Comparison of ENCODE assay signal across 18 cellular contexts in the genomic region with DNA sequence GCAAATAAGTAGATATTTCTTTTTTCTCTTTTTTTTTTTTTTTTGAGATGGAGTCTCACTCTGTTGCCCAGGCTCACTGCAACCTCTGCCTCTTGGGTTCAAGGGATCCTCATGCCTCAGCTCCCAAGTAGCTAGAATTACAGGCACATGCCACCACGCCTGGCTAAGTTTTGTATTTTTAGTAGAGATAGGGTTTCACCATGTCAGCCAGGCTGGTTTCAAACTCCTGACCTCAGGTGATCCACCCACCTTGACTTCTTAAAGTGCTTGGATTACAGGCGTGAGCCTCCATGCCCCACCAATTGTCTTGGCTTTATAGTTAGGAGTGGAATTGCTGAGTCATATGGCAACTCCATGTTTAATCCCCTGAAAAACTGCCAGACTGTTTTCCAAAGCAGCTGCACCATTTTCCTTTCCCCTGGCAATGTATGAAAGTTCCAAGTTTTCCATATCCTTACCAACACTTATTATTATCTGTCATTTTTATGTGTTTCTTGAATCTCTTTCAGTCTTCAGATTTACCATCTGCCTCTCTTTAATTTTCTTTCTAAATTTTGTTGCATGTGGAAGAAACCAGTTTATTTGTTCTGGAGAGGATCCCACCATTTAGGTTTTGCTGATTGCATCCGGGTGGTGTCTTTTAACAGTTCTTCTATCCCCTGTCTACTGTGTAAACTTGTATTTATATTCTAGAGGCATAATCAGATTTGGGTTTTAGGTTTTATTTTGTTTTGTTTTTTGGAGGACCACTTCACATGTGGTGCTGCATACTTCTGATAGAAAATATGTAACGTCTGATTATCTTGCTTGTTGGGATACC. TPM values are rescaled to one million over a fixed set of nuclear protein-coding genes. Genes with fewer than 3 reads are reported as not detected.
DNase-seq lines count a peak whose midpoint lies in the region; ATAC-seq, FAIRE-seq and TF ChIP-seq lines count a peak whose summit lies in the region.
"Had no signal": no experiment of that assay in that cellular context is flagged by ENCODE, and none has a peak within 500 bp of the region (broad histone marks: within the 10 kb centered on the region; RNA-seq: fewer than 3 reads in every experiment).

No MANE protein-coding gene starts in this region.

- no TSS peak for BruUV-seq in HepG2 (replicated peaks; lab: Mats Ljungman, UMichigan)

- H3K27me3 ChIP-seq in HepG2 (ENCODE audit: control insufficient read depth in 1 of 2, insufficient read depth in 2 of 2, low read length in 2 of 2), result peaks cover 4 to 24% of the 10 kb centered on the region in 2 experiments; a peak in 4 of 5 replicates
- H3K27me3 ChIP-seq in right lobe of liver, result no peaks in the 10 kb centered on the region
- H3K27me3 ChIP-seq in skeletal muscle tissue (ENCODE audit: control insufficient read depth in 3 of 3, insufficient read depth in 3 of 3, low read length in 3 of 3), result peaks cover 0 to 3% (median 0%) of the 10 kb centered on the region in 3 donors

- no peak for FAIRE-seq in HepG2 (lab: Jason Lieb, UNC)

- no peak for TF ChIP-seq RAD21 in HepG2 (CRISPR knock-in tag; IDR thresholded peaks at IDR 0.05)

- H3K36me3 ChIP-seq in HepG2 (replicated peaks in 1 of 2; ENCODE audit: control insufficient read depth in 1 of 2, insufficient read depth in 2 of 2, low read length in 2 of 2) (no peaks in the 10 kb centered on the region), right lobe of liver (no peaks in the 10 kb centered on the region), skeletal muscle tissue (ENCODE audit: control insufficient read depth in 3 of 3, insufficient read depth in 3 of 3, low read length in 3 of 3) (no peaks in the 10 kb centered on the region)

- WGBS in HepG2 (ENCODE audit: low lambda C conversion rate), result 60% methylated on average over 4 of the region's 4 CpGs
- 90% methylated on average over 4 of the region's 4 CpGs for WGBS in right lobe of liver (ENCODE audit: insufficient coverage, low coverage, low lambda C conversion rate, missing lambda C conversion rate)

- H4K20me1 ChIP-seq in HepG2 (ENCODE audit: insufficient read depth, low read length), result no peaks in the 10 kb centered on the region

- TF ChIP-seq CTCF in HepG2 (CRISPR knock-in tag; IDR thresholded peaks at IDR 0.05), result no peak
- no peak for TF ChIP-seq CTCF in right lobe of liver (IDR thresholded peaks at IDR 0.05)

- H3K9me3 ChIP-seq in HepG2 (ENCODE audit: low read length), result 0 out of 2 replicates have a peak, but pooled peaks cover 5% of the 10 kb centered on the region
- no peaks in the 10 kb centered on the region for H3K9me3 ChIP-seq in right lobe of liver
- H3K9me3 ChIP-seq in skeletal muscle tissue (ENCODE audit: control insufficient read depth in 3 of 3, low read length in 3 of 3), result no peaks in the 10 kb centered on the region

- no peak overlapping the region for H3K4me2 ChIP-seq in HepG2 (ENCODE audit: low read depth, low read length)

- H3K9ac ChIP-seq in HepG2 (ENCODE audit: insufficient read depth, low read depth, low read length), result no peak overlapping the region
- H3K9ac ChIP-seq in skeletal muscle tissue (ENCODE audit: low read depth in 1 of 3, low read length in 3 of 3), result no peak overlapping the region

- H3K79me2 ChIP-seq in HepG2 (ENCODE audit: insufficient read depth, low read length), result no peaks in the 10 kb centered on the region

- H2AFZ ChIP-seq in HepG2 (ENCODE audit: low read length), result no peak overlapping the region

- intact Hi-C loops in HepG2 (cut with micrococcal nuclease; ENCODE audit: unreplicated experiment), result loop anchor here (10.0 kb wide), 1 partner anchor 64 kb away; no protein-coding TSS in a partner anchor
- intact Hi-C loops in right lobe of liver (cut with DNase I), result no loop called here

- ATAC-seq in HepG2 (no peak), right lobe of liver (no peak), HG02885 (IDR thresholded peaks at IDR 0.05; ENCODE audit: poor library complexity, unreplicated experiment) (no peak)
- ATAC-seq: Panc1, Right ventricle myocardium inferior had no signal

- in situ Hi-C loops in HepG2 (cut with HindIII; ENCODE audit: extremely low pct_ligation_motif_present, low pct_unique_long_range_greater_than_20kb), result no loop called here

- H3K4me1 ChIP-seq in HepG2 (ENCODE audit: insufficient read depth, low read length) (peaks cover 70% of the 10 kb centered on the region), right lobe of liver (peaks cover 0 to 37% (median 18%) of the 10 kb centered on the region in 4 donors), skeletal muscle tissue (ENCODE audit: control insufficient read depth in 3 of 3, insufficient read depth in 3 of 3, low read length in 3 of 3) (peaks cover 12 to 37% (median 25%) of the 10 kb centered on the region in 3 donors)

- TF ChIP-seq POLR2A in HepG2 (IDR thresholded peaks at IDR 0.05; ENCODE audit: insufficient read depth in 1 of 2, low read depth in 2 of 2, low read length in 2 of 2), result no peak
- no peak for TF ChIP-seq POLR2A in right lobe of liver (IDR thresholded peaks at IDR 0.05)

- H3K4me3 ChIP-seq in HepG2 (replicated peaks in 1 of 3; ENCODE audit: insufficient read depth in 1 of 3, low read depth in 2 of 3, low read length in 3 of 3), result no peak overlapping the region
- H3K4me3 ChIP-seq in right lobe of liver, result no peak overlapping the region
- no peak overlapping the region for H3K4me3 ChIP-seq in skeletal muscle tissue (ENCODE audit: low read length in 3 of 3)
- H3K4me3 ChIP-seq: SK-N-MC had no signal

- H3K27ac ChIP-seq in HepG2 (ENCODE audit: extremely low read length, insufficient read depth, low read length) (no peak overlapping the region), right lobe of liver (no peak overlapping the region), skeletal muscle tissue (ENCODE audit: low read depth, low read length) (peak overlapping the region; percentile 26)
- H3K27ac ChIP-seq: SK-N-MC had no signal

- POLR2A ChIA-PET in HepG2 (lab: Yijun Ruan, JAX), result no interaction called here

- no peak for TF ChIP-seq EP300 in HepG2 (IDR thresholded peaks at IDR 0.05; ENCODE audit: low read depth in 2 of 2, low read length in 2 of 2)
- no peak for TF ChIP-seq EP300 in HepG2 (CRISPR knock-in tag; IDR thresholded peaks at IDR 0.05; ENCODE audit: borderline replicate concordance)

- CTCF ChIA-PET in HepG2 (lab: Yijun Ruan, JAX; ENCODE audit: low intra/inter-chr PET ratio, low total read pairs), result no interaction called here

- DNase-seq in HepG2 (ENCODE audit: low spot score), result no peak
- DNase-seq in right lobe of liver, result no peak
- DNase-seq in NCI-H82 (lab: John Stamatoyannopoulos, UW), result peak; percentile 71
- peak; percentile 31 for DNase-seq in fibroblast of peridontal ligament (ENCODE audit: extremely low read depth)
- no peak for DNase-seq in iPS-NIHi7 (ENCODE audit: extremely low spot score)
- DNase-seq in mesenteric fat pad (ENCODE audit: low spot score), result no peak
- DNase-seq: COR-L47, DMS53, HCEC 1CT, NCI-H1105, NCI-H1694, NCI-H748 treated with DMSO at 0.1 percent for 48 hours had no signal

RNA-seq across cellular contexts. Expression of a gene that starts 9.9 kb away (rescaled TPM):
- 2.3 and 6.6 TPM in 2 replicates for total RNA-seq in HepG2 (2016; rRNA removed; fragmentation: Illumina TruSeq; extraction: Trizol)
- 1.0 and 1.6 TPM in 2 replicates for total RNA-seq in HepG2 (2016; cell fraction: cytosol; rRNA removed; fragmentation: Illumina TruSeq; extraction: Trizol; ENCODE audit: low read depth)
- 2.2 and 6.6 TPM in 2 replicates for total RNA-seq in HepG2 (2016; cell fraction: insoluble cytoplasmic fraction; rRNA removed; fragmentation: Illumina TruSeq; extraction: Trizol)
- 1.1 and 1.5 TPM in 2 replicates for total RNA-seq in HepG2 (2016; cell fraction: membrane; rRNA removed; fragmentation: Illumina TruSeq; extraction: Trizol)
- 7.5 and 8.8 TPM in 2 replicates for total RNA-seq in HepG2 (2016; cell fraction: nucleus; rRNA removed; fragmentation: Illumina TruSeq; extraction: Trizol)
- polyA plus RNA-seq in HepG2 (2011; rRNA removed), result 17.4 and 18.1 TPM in 2 replicates
- 6.7 and 8.6 TPM in 2 replicates for polyA plus RNA-seq in HepG2 (2011; cell fraction: cytosol; rRNA removed)
- 92.0 and 127 TPM in 2 replicates for polyA plus RNA-seq in HepG2 (2011; cell fraction: nucleus; rRNA removed)
- 8.9 and 16.9 TPM in 2 replicates for polyA plus RNA-seq in HepG2 (2012)
- 0.78 and 0.88 TPM in 2 replicates for polyA plus RNA-seq in HepG2 (2016; cell fraction: cytosol; fragmentation: Illumina TruSeq; extraction: Trizol; ENCODE audit: low read depth)
- 1.7 and 1.9 TPM in 2 replicates for polyA plus RNA-seq in HepG2 (2016; cell fraction: insoluble cytoplasmic fraction; fragmentation: Illumina TruSeq; extraction: Trizol; ENCODE audit: low read depth)
- 1.1 and 1.7 TPM in 2 replicates for polyA plus RNA-seq in HepG2 (2016; cell fraction: membrane; fragmentation: Illumina TruSeq; extraction: Trizol; ENCODE audit: low read depth)
- 17.9 and 18.5 TPM in 2 replicates for polyA plus RNA-seq in HepG2 (2016; cell fraction: nucleus; fragmentation: Illumina TruSeq; extraction: Trizol; ENCODE audit: insufficient read depth, low read depth)
- polyA minus RNA-seq in HepG2 (2011; rRNA and poly(A)+ RNA removed; ENCODE audit: low replicate concordance), result 11.2 and 24.1 TPM in 2 replicates
- 3.3 and 3.6 TPM in 2 replicates for polyA minus RNA-seq in HepG2 (2011; cell fraction: cytosol; rRNA and poly(A)+ RNA removed)
- 30.0 and 30.8 TPM in 2 replicates for polyA minus RNA-seq in HepG2 (2011; cell fraction: nucleus; rRNA and poly(A)+ RNA removed)
- total RNA-seq in right lobe of liver, result 10 to 100 TPM; 19.1 to 82.4 (median 35.9) TPM
- total RNA-seq in skeletal muscle tissue, result 0.52 TPM
- total RNA-seq in mesenteric fat pad, result 0.55 TPM
- polyA plus RNA-seq: CD14-positive monocyte had no signal

RNA-seq across cellular contexts. Expression of a gene that starts 15.9 kb away (rescaled TPM):
- total RNA-seq in HepG2 (2016; rRNA removed; fragmentation: Illumina TruSeq; extraction: Trizol) (35.1 and 63.8 TPM in 2 replicates), right lobe of liver (100 to 1,000 TPM; 226 to 357 (median 263) TPM), skeletal muscle tissue (15.7 TPM), mesenteric fat pad (47.6 TPM)
- total RNA-seq in HepG2 (2016; cell fraction: cytosol; rRNA removed; fragmentation: Illumina TruSeq; extraction: Trizol; ENCODE audit: low read depth), result 12.7 and 15.0 TPM in 2 replicates
- total RNA-seq in HepG2 (2016; cell fraction: insoluble cytoplasmic fraction; rRNA removed; fragmentation: Illumina TruSeq; extraction: Trizol), result 29.8 and 64.2 TPM in 2 replicates
- total RNA-seq in HepG2 (2016; cell fraction: membrane; rRNA removed; fragmentation: Illumina TruSeq; extraction: Trizol), result 28.1 and 29.2 TPM in 2 replicates
- total RNA-seq in HepG2 (2016; cell fraction: nucleus; rRNA removed; fragmentation: Illumina TruSeq; extraction: Trizol), result 66.6 and 67.9 TPM in 2 replicates
- polyA plus RNA-seq in HepG2 (2011; rRNA removed), result 50.6 and 69.7 TPM in 2 replicates
- polyA plus RNA-seq in HepG2 (2011; cell fraction: cytosol; rRNA removed), result 53.6 and 111 TPM in 2 replicates
- 91.0 and 105 TPM in 2 replicates for polyA plus RNA-seq in HepG2 (2011; cell fraction: nucleus; rRNA removed)
- polyA plus RNA-seq in HepG2 (2012), result 35.0 and 38.8 TPM in 2 replicates
- polyA plus RNA-seq in HepG2 (2016; cell fraction: cytosol; fragmentation: Illumina TruSeq; extraction: Trizol; ENCODE audit: low read depth), result 8.2 and 8.4 TPM in 2 replicates
- polyA plus RNA-seq in HepG2 (2016; cell fraction: insoluble cytoplasmic fraction; fragmentation: Illumina TruSeq; extraction: Trizol; ENCODE audit: low read depth), result 34.3 and 41.4 TPM in 2 replicates
- 23.2 and 23.5 TPM in 2 replicates for polyA plus RNA-seq in HepG2 (2016; cell fraction: membrane; fragmentation: Illumina TruSeq; extraction: Trizol; ENCODE audit: low read depth)
- polyA plus RNA-seq in HepG2 (2016; cell fraction: nucleus; fragmentation: Illumina TruSeq; extraction: Trizol; ENCODE audit: insufficient read depth, low read depth), result 90.2 and 93.4 TPM in 2 replicates
- 57.1 and 105 TPM in 2 replicates for polyA minus RNA-seq in HepG2 (2011; rRNA and poly(A)+ RNA removed; ENCODE audit: low replicate concordance)
- 38.1 and 44.7 TPM in 2 replicates for polyA minus RNA-seq in HepG2 (2011; cell fraction: cytosol; rRNA and poly(A)+ RNA removed)
- polyA minus RNA-seq in HepG2 (2011; cell fraction: nucleus; rRNA and poly(A)+ RNA removed), result 58.2 and 81.7 TPM in 2 replicates

RNA-seq across cellular contexts. Expression of a gene that starts 17.0 kb away (rescaled TPM):
- 157 and 174 TPM in 2 replicates for total RNA-seq in HepG2 (2016; rRNA removed; fragmentation: Illumina TruSeq; extraction: Trizol)
- 112 and 125 TPM in 2 replicates for total RNA-seq in HepG2 (2016; cell fraction: cytosol; rRNA removed; fragmentation: Illumina TruSeq; extraction: Trizol; ENCODE audit: low read depth)
- 157 and 172 TPM in 2 replicates for total RNA-seq in HepG2 (2016; cell fraction: insoluble cytoplasmic fraction; rRNA removed; fragmentation: Illumina TruSeq; extraction: Trizol)
- total RNA-seq in HepG2 (2016; cell fraction: membrane; rRNA removed; fragmentation: Illumina TruSeq; extraction: Trizol), result 121 and 136 TPM in 2 replicates
- 52.6 and 58.0 TPM in 2 replicates for total RNA-seq in HepG2 (2016; cell fraction: nucleus; rRNA removed; fragmentation: Illumina TruSeq; extraction: Trizol)
- polyA plus RNA-seq in HepG2 (2011; rRNA removed), result 293 and 323 TPM in 2 replicates
- polyA plus RNA-seq in HepG2 (2011; cell fraction: cytosol; rRNA removed), result 297 and 385 TPM in 2 replicates
- 155 and 174 TPM in 2 replicates for polyA plus RNA-seq in HepG2 (2011; cell fraction: nucleus; rRNA removed)
- polyA plus RNA-seq in HepG2 (2012), result 123 and 148 TPM in 2 replicates
- polyA plus RNA-seq in HepG2 (2016; cell fraction: cytosol; fragmentation: Illumina TruSeq; extraction: Trizol; ENCODE audit: low read depth), result 115 and 148 TPM in 2 replicates
- polyA plus RNA-seq in HepG2 (2016; cell fraction: insoluble cytoplasmic fraction; fragmentation: Illumina TruSeq; extraction: Trizol; ENCODE audit: low read depth), result 172 and 184 TPM in 2 replicates
- polyA plus RNA-seq in HepG2 (2016; cell fraction: membrane; fragmentation: Illumina TruSeq; extraction: Trizol; ENCODE audit: low read depth), result 126 and 141 TPM in 2 replicates
- polyA plus RNA-seq in HepG2 (2016; cell fraction: nucleus; fragmentation: Illumina TruSeq; extraction: Trizol; ENCODE audit: insufficient read depth, low read depth), result 111 and 112 TPM in 2 replicates
- polyA minus RNA-seq in HepG2 (2011; rRNA and poly(A)+ RNA removed; ENCODE audit: low replicate concordance), result 172 and 255 TPM in 2 replicates
- polyA minus RNA-seq in HepG2 (2011; cell fraction: cytosol; rRNA and poly(A)+ RNA removed), result 61.5 and 83.0 TPM in 2 replicates
- 19.1 and 27.6 TPM in 2 replicates for polyA minus RNA-seq in HepG2 (2011; cell fraction: nucleus; rRNA and poly(A)+ RNA removed)
- 100 to 1,000 TPM in 2 of 6 experiments, 10 to 100 TPM in 4; 40.6 to 111 (median 47.4) TPM for total RNA-seq in right lobe of liver
- 95.0 TPM for total RNA-seq in skeletal muscle tissue
- total RNA-seq in mesenteric fat pad, result 63.1 TPM

RNA-seq across cellular contexts. Expression of a gene that starts 25.8 kb away (rescaled TPM):
- total RNA-seq in HepG2 (2016; rRNA removed; fragmentation: Illumina TruSeq; extraction: Trizol) (0.80 and 1.0 TPM in 2 replicates), right lobe of liver (1 to 10 TPM in 3 of 6 experiments, under 1 TPM in 2, not detected in 1; 0.51 to 7.7 (median 3.0) TPM), skeletal muscle tissue (19.3 TPM), mesenteric fat pad (3.4 TPM)
- not detected in 2 replicates for total RNA-seq in HepG2 (2016; cell fraction: cytosol; rRNA removed; fragmentation: Illumina TruSeq; extraction: Trizol; ENCODE audit: low read depth)
- total RNA-seq in HepG2 (2016; cell fraction: insoluble cytoplasmic fraction; rRNA removed; fragmentation: Illumina TruSeq; extraction: Trizol), result 0.49 and 1.3 TPM in 2 replicates
- 0.21 and 0.34 TPM in 2 replicates for total RNA-seq in HepG2 (2016; cell fraction: membrane; rRNA removed; fragmentation: Illumina TruSeq; extraction: Trizol)
- 0.68 and 0.75 TPM in 2 replicates for total RNA-seq in HepG2 (2016; cell fraction: nucleus; rRNA removed; fragmentation: Illumina TruSeq; extraction: Trizol)
- polyA plus RNA-seq in HepG2 (2011; rRNA removed), result 1.1 TPM in 2 replicates
- polyA plus RNA-seq in HepG2 (2011; cell fraction: cytosol; rRNA removed), result 0.95 and 1.5 TPM in 2 replicates
- 2.5 and 3.2 TPM in 2 replicates for polyA plus RNA-seq in HepG2 (2011; cell fraction: nucleus; rRNA removed)
- 0.30 and 0.93 TPM in 2 replicates for polyA plus RNA-seq in HepG2 (2012)
- 0.19 and 0.25 TPM in 2 replicates for polyA plus RNA-seq in HepG2 (2016; cell fraction: cytosol; fragmentation: Illumina TruSeq; extraction: Trizol; ENCODE audit: low read depth)
- polyA plus RNA-seq in HepG2 (2016; cell fraction: insoluble cytoplasmic fraction; fragmentation: Illumina TruSeq; extraction: Trizol; ENCODE audit: low read depth), result 0.72 and 1.1 TPM in 2 replicates
- polyA plus RNA-seq in HepG2 (2016; cell fraction: membrane; fragmentation: Illumina TruSeq; extraction: Trizol; ENCODE audit: low read depth), result 0.26 and 0.29 TPM in 2 replicates
- 1.2 and 1.5 TPM in 2 replicates for polyA plus RNA-seq in HepG2 (2016; cell fraction: nucleus; fragmentation: Illumina TruSeq; extraction: Trizol; ENCODE audit: insufficient read depth, low read depth)
- polyA minus RNA-seq in HepG2 (2011; rRNA and poly(A)+ RNA removed; ENCODE audit: low replicate concordance), result 0.16 and 1.7 TPM in 2 replicates
- 1.1 TPM in 1 of 2 replicates, not detected in the other for polyA minus RNA-seq in HepG2 (2011; cell fraction: cytosol; rRNA and poly(A)+ RNA removed)
- polyA minus RNA-seq in HepG2 (2011; cell fraction: nucleus; rRNA and poly(A)+ RNA removed), result 0.37 and 0.90 TPM in 2 replicates

RNA-seq across cellular contexts. Expression of a gene that starts 32.5 kb away (rescaled TPM):
- total RNA-seq in HepG2 (2016; rRNA removed; fragmentation: Illumina TruSeq; extraction: Trizol), result 3.2 and 3.9 TPM in 2 replicates
- 0.30 and 0.53 TPM in 2 replicates for total RNA-seq in HepG2 (2016; cell fraction: cytosol; rRNA removed; fragmentation: Illumina TruSeq; extraction: Trizol; ENCODE audit: low read depth)
- 1.7 and 4.2 TPM in 2 replicates for total RNA-seq in HepG2 (2016; cell fraction: insoluble cytoplasmic fraction; rRNA removed; fragmentation: Illumina TruSeq; extraction: Trizol)
- 0.96 and 1.3 TPM in 2 replicates for total RNA-seq in HepG2 (2016; cell fraction: membrane; rRNA removed; fragmentation: Illumina TruSeq; extraction: Trizol)
- 3.7 and 4.8 TPM in 2 replicates for total RNA-seq in HepG2 (2016; cell fraction: nucleus; rRNA removed; fragmentation: Illumina TruSeq; extraction: Trizol)
- polyA plus RNA-seq in HepG2 (2011; rRNA removed), result 2.7 and 5.3 TPM in 2 replicates
- polyA plus RNA-seq in HepG2 (2011; cell fraction: cytosol; rRNA removed), result 2.4 and 2.7 TPM in 2 replicates
- polyA plus RNA-seq in HepG2 (2011; cell fraction: nucleus; rRNA removed), result 16.0 and 18.1 TPM in 2 replicates
- polyA plus RNA-seq in HepG2 (2012), result 4.3 and 7.8 TPM in 2 replicates
- 0.38 and 0.63 TPM in 2 replicates for polyA plus RNA-seq in HepG2 (2016; cell fraction: cytosol; fragmentation: Illumina TruSeq; extraction: Trizol; ENCODE audit: low read depth)
- 1.7 and 2.0 TPM in 2 replicates for polyA plus RNA-seq in HepG2 (2016; cell fraction: insoluble cytoplasmic fraction; fragmentation: Illumina TruSeq; extraction: Trizol; ENCODE audit: low read depth)
- 1.2 TPM in 2 replicates for polyA plus RNA-seq in HepG2 (2016; cell fraction: membrane; fragmentation: Illumina TruSeq; extraction: Trizol; ENCODE audit: low read depth)
- polyA plus RNA-seq in HepG2 (2016; cell fraction: nucleus; fragmentation: Illumina TruSeq; extraction: Trizol; ENCODE audit: insufficient read depth, low read depth), result 7.5 and 8.9 TPM in 2 replicates
- polyA minus RNA-seq in HepG2 (2011; rRNA and poly(A)+ RNA removed; ENCODE audit: low replicate concordance), result 0.23 and 7.1 TPM in 2 replicates
- polyA minus RNA-seq in HepG2 (2011; cell fraction: cytosol; rRNA and poly(A)+ RNA removed), result 1.1 and 2.2 TPM in 2 replicates
- polyA minus RNA-seq in HepG2 (2011; cell fraction: nucleus; rRNA and poly(A)+ RNA removed), result 2.7 and 3.3 TPM in 2 replicates
- total RNA-seq in right lobe of liver, result under 1 TPM in 4 of 6 experiments, not detected in 2; 0.07 to 0.47 (median 0.22) TPM
- not detected for total RNA-seq in skeletal muscle tissue
- not detected for total RNA-seq in mesenteric fat pad
- polyA plus RNA-seq: CD14-positive monocyte had no signal

Comparison
In these comparisons a context has a peak if more than half of its experiments do, and no peak if none do; other contexts are left out.
1. DNase-seq: peak in NCI-H82 (single experiment) and fibroblast of peridontal ligament (single experiment); none in HepG2 (single experiment), right lobe of liver (0 of 3), iPS-NIHi7 (single experiment) and mesenteric fat pad (single experiment).